ENCODE assay signal across 9 cellular contexts in genomic region chr1:154176341-154176740, GRCh38. TPM values are rescaled to one million over a fixed set of nuclear protein-coding genes. Genes with fewer than 3 reads are reported as not detected.
DNase-seq lines count a peak whose midpoint lies in the region; ATAC-seq lines count a peak whose summit lies in the region.
"Had no signal": no experiment of that assay in that cellular context is flagged by ENCODE, and none has a peak within 500 bp of the region (broad histone marks: within the 10 kb centered on the region; RNA-seq: fewer than 3 reads in every experiment).

No MANE protein-coding gene starts in this region.

- H3K4me3 Mint-ChIP-seq in IgD-negative memory B cell, result peak overlapping the region in 3 of 4 donors; percentile 0 to 66 (median 18)
- H3K4me3 Mint-ChIP-seq in central memory CD8-positive, alpha-beta T cell, result peak overlapping the region; percentile 37

- no peak overlapping the region for H4K8ac ChIP-seq in mesenchymal stem cell (ENCODE audit: low read length)
- H4K8ac ChIP-seq in mesendoderm (ENCODE audit: low read depth, low read length), result no peak overlapping the region

- H3K4me3 ChIP-seq in mesenchymal stem cell (ENCODE audit: insufficient read depth in 1 of 2, low read depth in 1 of 2, low read length in 2 of 2), result no peak overlapping the region
- no peak overlapping the region for H3K4me3 ChIP-seq in mesendoderm (ENCODE audit: low read length)

- no peak for ATAC-seq in central memory CD8-positive, alpha-beta T cell (replicated peaks; ENCODE audit: extremely low read depth, poor library complexity, severe bottlenecking)
- no peak for ATAC-seq in HG03108 (IDR thresholded peaks at IDR 0.05; ENCODE audit: unreplicated experiment)

- no peak overlapping the region for H4K5ac ChIP-seq in mesendoderm (ENCODE audit: low read length)

- H2AK5ac ChIP-seq in mesenchymal stem cell (ENCODE audit: low read length, severe bottlenecking) (no peak overlapping the region), mesendoderm (ENCODE audit: low read length) (no peak overlapping the region)

- H3K36me3 ChIP-seq in mesenchymal stem cell (ENCODE audit: control insufficient read depth in 1 of 2, insufficient read depth in 2 of 2, low read depth in 1 of 2, low read length in 2 of 2) (peaks cover 34 to 49% of the 10 kb centered on the region in 2 experiments), mesendoderm (ENCODE audit: control insufficient read depth, insufficient read depth, low read length) (peaks cover 14% of the 10 kb centered on the region)

- peaks cover 67% of the 10 kb centered on the region for H3K79me2 ChIP-seq in mesendoderm (ENCODE audit: control insufficient read depth, insufficient read depth, low read length)

- peaks cover 53 to 55% (median 54%) of the 10 kb centered on the region in 3 donors for H3K4me1 Mint-ChIP-seq in IgD-negative memory B cell
- peaks cover 73% of the 10 kb centered on the region for H3K4me1 Mint-ChIP-seq in central memory CD8-positive, alpha-beta T cell

- H2BK5ac ChIP-seq in mesenchymal stem cell (ENCODE audit: low read depth, low read length, poor library complexity, severe bottlenecking) (no peak overlapping the region), mesendoderm (ENCODE audit: low read length) (no peak overlapping the region)

- H2BK15ac ChIP-seq in mesenchymal stem cell (ENCODE audit: low read depth, poor library complexity, severe bottlenecking) (no peak overlapping the region), mesendoderm (replicated peaks; ENCODE audit: low read depth) (no peak overlapping the region)

- no peak overlapping the region for H3K56ac ChIP-seq in mesendoderm (ENCODE audit: low read length)

- H3K4ac ChIP-seq in mesenchymal stem cell (ENCODE audit: low read depth in 1 of 2, low read length in 2 of 2), result no peak overlapping the region
- no peak overlapping the region for H3K4ac ChIP-seq in mesendoderm (ENCODE audit: low read depth, low read length)

- H3K4me2 ChIP-seq in mesenchymal stem cell (ENCODE audit: low read length, poor library complexity, severe bottlenecking), result no peak overlapping the region
- H3K4me2 ChIP-seq in mesendoderm (ENCODE audit: low read length), result no peak overlapping the region

- H3K27ac ChIP-seq in mesenchymal stem cell (ENCODE audit: low read length, poor library complexity, severe bottlenecking), result no peak overlapping the region
- no peak overlapping the region for H3K27ac ChIP-seq in mesendoderm (ENCODE audit: low read depth, low read length)

- H3K27me3 Mint-ChIP-seq in IgD-negative memory B cell, result no peaks in the 10 kb centered on the region
- no peaks in the 10 kb centered on the region for H3K27me3 Mint-ChIP-seq in central memory CD8-positive, alpha-beta T cell

- H3K9me3 ChIP-seq in mesenchymal stem cell (ENCODE audit: control insufficient read depth, low read length), result no peaks in the 10 kb centered on the region

- DNase-seq in AG08395 (ENCODE audit: low spot score) (peak; percentile 78), mesenchymal stem cell (peak; percentile 83), mesendoderm (no peak), NCI-H1048 (lab: John Stamatoyannopoulos, UW) (no peak), UCSD-AML1 (lab: John Stamatoyannopoulos, UW; ENCODE audit: unreplicated experiment) (no peak)
- no peak for DNase-seq in central memory CD8-positive, alpha-beta T cell (ENCODE audit: low spot score in 2 of 2)
- DNase-seq: cerebellar nuclear complex had no signal

- peaks cover 18% of the 10 kb centered on the region for H3K4me1 ChIP-seq in mesenchymal stem cell (ENCODE audit: control insufficient read depth, insufficient read depth, low read depth, low read length)
- peaks cover 11% of the 10 kb centered on the region for H3K4me1 ChIP-seq in mesendoderm (ENCODE audit: control insufficient read depth, low read depth, low read length)

- H3K18ac ChIP-seq in mesenchymal stem cell (ENCODE audit: low read depth in 1 of 2, low read length in 2 of 2) (no peak overlapping the region), mesendoderm (ENCODE audit: low read length) (no peak overlapping the region)

- H3K36me3 Mint-ChIP-seq in IgD-negative memory B cell, result peaks cover 2% of the 10 kb centered on the region
- peaks cover 61% of the 10 kb centered on the region for H3K36me3 Mint-ChIP-seq in central memory CD8-positive, alpha-beta T cell (ENCODE audit: insufficient read depth)

- no peak overlapping the region for H2BK120ac ChIP-seq in mesenchymal stem cell (ENCODE audit: low read depth, low read length)
- no peak overlapping the region for H2BK120ac ChIP-seq in mesendoderm (ENCODE audit: low read depth, low read length)

- no peak overlapping the region for H3K23ac ChIP-seq in mesenchymal stem cell (ENCODE audit: low read length in 2 of 2)
- no peak overlapping the region for H3K23ac ChIP-seq in mesendoderm (ENCODE audit: low read length)

- H3K79me1 ChIP-seq in mesenchymal stem cell (replicated peaks; ENCODE audit: low read length, poor library complexity, severe bottlenecking) (peaks cover 3% of the 10 kb centered on the region), mesendoderm (ENCODE audit: low read length) (peaks cover 7% of the 10 kb centered on the region)

- 60% methylated on average over 2 of the region's 2 CpGs for WGBS in mesenchymal stem cell
- no CpG with 5 or more reads among the region's 2 CpGs for WGBS in mesendoderm (ENCODE audit: extremely low coverage, insufficient coverage, low lambda C conversion rate)

- no peak overlapping the region for H3K14ac ChIP-seq in mesenchymal stem cell (ENCODE audit: low read length in 2 of 2)

- H3K9ac ChIP-seq in mesenchymal stem cell (ENCODE audit: low read length) (no peak overlapping the region), mesendoderm (ENCODE audit: low read length) (no peak overlapping the region)

- no peak overlapping the region for H2AFZ ChIP-seq in mesenchymal stem cell (ENCODE audit: low read depth, low read length)

- H2BK12ac ChIP-seq in mesenchymal stem cell (ENCODE audit: low read length in 2 of 2), result no peak overlapping the region

- H3K27ac Mint-ChIP-seq in IgD-negative memory B cell, result peak overlapping the region in 2 of 3 donors; percentile 25 to 53
- H3K27ac Mint-ChIP-seq in central memory CD8-positive, alpha-beta T cell (ENCODE audit: low read depth), result peak overlapping the region; percentile 44

- H4K91ac ChIP-seq in mesenchymal stem cell (ENCODE audit: low read length), result no peak overlapping the region

- H3K27me3 ChIP-seq in mesenchymal stem cell (ENCODE audit: control insufficient read depth in 1 of 2, insufficient read depth in 1 of 2, low read length in 2 of 2) (no peaks in the 10 kb centered on the region), mesendoderm (ENCODE audit: insufficient read depth, low read length, poor library complexity) (no peaks in the 10 kb centered on the region)

- no peaks in the 10 kb centered on the region for H3K9me3 Mint-ChIP-seq in IgD-negative memory B cell
- no peaks in the 10 kb centered on the region for H3K9me3 Mint-ChIP-seq in central memory CD8-positive, alpha-beta T cell

RNA-seq across cellular contexts. Expression of gene TPM3, which starts 15.6 kb away (rescaled TPM):
- polyA plus RNA-seq in IgD-negative memory B cell, result 878 TPM
- polyA plus RNA-seq in mesenchymal stem cell (2013, experiment 1 of 2), result 332 TPM
- polyA plus RNA-seq in mesenchymal stem cell (2013, experiment 2 of 2), result 336 TPM
- polyA plus RNA-seq in mesendoderm (2013, experiment 1 of 2), result 496 TPM
- polyA plus RNA-seq in mesendoderm (2013, experiment 2 of 2), result 509 TPM

RNA-seq across cellular contexts. Expression of gene NUP210L, which starts 21.5 kb away (rescaled TPM):
- polyA plus RNA-seq in IgD-negative memory B cell, result not detected
- 0.01 TPM for polyA plus RNA-seq in mesenchymal stem cell (2013, experiment 1 of 2)
- 0.01 TPM for polyA plus RNA-seq in mesenchymal stem cell (2013, experiment 2 of 2)
- not detected for polyA plus RNA-seq in mesendoderm (2013, experiment 1 of 2)
- polyA plus RNA-seq in mesendoderm (2013, experiment 2 of 2), result not detected

RNA-seq across cellular contexts. Expression of gene CFAP141, which starts 29.8 kb away (rescaled TPM):
- polyA plus RNA-seq in IgD-negative memory B cell, result not detected
- polyA plus RNA-seq in mesenchymal stem cell (2013, experiment 1 of 2), result not detected
- polyA plus RNA-seq in mesenchymal stem cell (2013, experiment 2 of 2), result not detected
- polyA plus RNA-seq in mesendoderm (2013, experiment 1 of 2), result not detected
- not detected for polyA plus RNA-seq in mesendoderm (2013, experiment 2 of 2)

RNA-seq across cellular contexts. Expression of gene UBAP2L, which starts 44.4 kb away (rescaled TPM):
- polyA plus RNA-seq in IgD-negative memory B cell, result 60.6 TPM
- 174 TPM for polyA plus RNA-seq in mesenchymal stem cell (2013, experiment 1 of 2)
- 166 TPM for polyA plus RNA-seq in mesenchymal stem cell (2013, experiment 2 of 2)
- 220 TPM for polyA plus RNA-seq in mesendoderm (2013, experiment 1 of 2)
- 216 TPM for polyA plus RNA-seq in mesendoderm (2013, experiment 2 of 2)

Comparison
In these comparisons a context has a peak if more than half of its experiments do, and no peak if none do; other contexts are left out.
1. DNase-seq: peak in AG08395 (single experiment) and mesenchymal stem cell (single experiment); none in central memory CD8-positive, alpha-beta T cell (0 of 2), mesendoderm (single experiment), NCI-H1048 (single experiment) and UCSD-AML1 (single experiment).